ENCODE assay signal across 11 cellular contexts in the genomic region with DNA sequence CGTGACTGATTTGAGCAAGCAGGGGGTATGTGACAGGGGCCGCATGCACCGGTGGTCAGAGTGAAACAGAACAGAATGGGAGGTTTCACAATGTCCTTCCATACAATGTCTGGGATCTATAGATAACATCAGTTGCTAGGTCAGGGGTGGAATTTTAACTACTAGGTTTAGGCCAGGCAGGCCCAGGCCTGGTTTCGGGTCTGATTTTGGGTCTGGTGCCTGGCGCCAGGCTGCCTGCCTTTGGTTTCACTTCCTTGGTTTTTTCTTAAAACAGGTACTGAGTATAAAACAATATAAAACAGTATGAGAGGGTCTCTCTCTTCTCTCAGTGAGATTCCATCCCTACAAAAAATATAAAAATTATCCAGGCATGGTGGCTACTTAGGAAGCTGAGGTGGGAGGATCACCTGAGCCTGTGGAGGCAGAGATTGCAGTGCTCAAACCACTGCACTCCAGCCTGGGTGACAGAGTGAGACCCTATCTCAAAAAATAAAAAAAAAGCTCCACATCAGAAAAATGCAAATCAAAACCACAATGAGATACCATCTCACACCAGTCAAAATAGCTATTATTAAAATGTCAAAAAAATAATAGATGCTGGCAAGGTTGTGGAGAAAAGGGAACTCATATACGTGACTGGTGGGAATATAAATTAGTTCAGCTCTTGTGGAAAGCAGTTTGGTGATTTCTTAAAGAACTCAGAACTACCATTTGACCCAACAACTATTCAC. TPM values are rescaled to one million over a fixed set of nuclear protein-coding genes. Genes with fewer than 3 reads are reported as not detected.
DNase-seq lines count a peak whose midpoint lies in the region; ATAC-seq and TF ChIP-seq lines count a peak whose summit lies in the region.
"Not testable (repeated sequence)": the region's sequence is repeated elsewhere in the genome, so short reads cannot be mapped to it uniquely, and the experiment has no call there.
"Had no signal": no experiment of that assay in that cellular context is flagged by ENCODE, and none has a peak within 500 bp of the region (broad histone marks: within the 10 kb centered on the region; RNA-seq: fewer than 3 reads in every experiment).

No MANE protein-coding gene starts in this region.

- not testable (repeated sequence) for H3K27me3 ChIP-seq in SU-DHL-6 (ENCODE audit: low read length); spleen (replicated peaks in 1 of 7)

- H3K79me2 ChIP-seq in SU-DHL-6 (ENCODE audit: insufficient read depth, low read length): not testable (repeated sequence)

- ATAC-seq in GM18868 (IDR thresholded peaks at IDR 0.05; ENCODE audit: unreplicated experiment): peak; percentile 68
- ATAC-seq in GM19452 (IDR thresholded peaks at IDR 0.05; ENCODE audit: unreplicated experiment): peak; percentile 72
- ATAC-seq in HG02885 (IDR thresholded peaks at IDR 0.05; ENCODE audit: poor library complexity, unreplicated experiment): peak; percentile 51
- peak; percentile 51 for ATAC-seq in HG03439 (IDR thresholded peaks at IDR 0.05; ENCODE audit: unreplicated experiment)

- not testable (repeated sequence) for H3K36me3 ChIP-seq in SU-DHL-6 (ENCODE audit: low read length); spleen

- WGBS in spleen, 5 donors: 56 to 73% (median 67%) methylated on average over 6 of the region's 6 CpGs

- not testable (repeated sequence) for TF ChIP-seq CTCF in SU-DHL-6 (IDR thresholded peaks at IDR 0.05; ENCODE audit: insufficient read depth, low read length, poor library complexity, severe bottlenecking); spleen (IDR thresholded peaks at IDR 0.05 in 8 of 11, conservative IDR thresholded peaks at IDR 0.05 in 3 of 11)

- H3K4me3 ChIP-seq in SU-DHL-6 (ENCODE audit: insufficient read depth, low read length, poor library complexity, severe bottlenecking): peak overlapping the region; percentile 28
- not testable (repeated sequence) for H3K4me3 ChIP-seq in spleen

- DNase-seq in ELF-1 (ENCODE audit: low read depth, low spot score): peak; percentile 31
- DNase-seq in NAMALWA (ENCODE audit: low spot score): peak; percentile 72
- DNase-seq in spleen: peak; percentile 85

- H3F3A ChIP-seq in SU-DHL-6 (ENCODE audit: insufficient read depth): 0 out of 2 replicates have a peak, but pooled peaks cover 14% of the 10 kb centered on the region

- not testable (repeated sequence) for H3K9me2 ChIP-seq in SU-DHL-6 (replicated peaks; ENCODE audit: insufficient read depth, low read length)

- H3K9ac ChIP-seq in SU-DHL-6 (ENCODE audit: low read length): peak overlapping the region; percentile 46; the same call in 1 of the 2 replicates

- not testable (repeated sequence) for H3K9me3 ChIP-seq in SU-DHL-6 (ENCODE audit: insufficient read depth, low read length)
- peaks cover 0 to 14% (median 2%) of the 10 kb centered on the region in 8 donors for H3K9me3 ChIP-seq in spleen

- H2AFZ ChIP-seq in SU-DHL-6 (ENCODE audit: low read depth, low read length, severe bottlenecking): not testable (repeated sequence)

- not testable (repeated sequence) for H3K4me1 ChIP-seq in spleen

- intact Hi-C loops in spleen (cut with DNase I; ENCODE audit: low total_unique reads): not testable (repeated sequence)

- peak overlapping the region; percentile 95 for H3K27ac ChIP-seq in SU-DHL-6 (ENCODE audit: low read depth, low read length)
- peak overlapping the region in 2 of 8 donors; percentile 48 to 62 for H3K27ac ChIP-seq in spleen

- H3K4me2 ChIP-seq in SU-DHL-6 (ENCODE audit: low read depth, low read length, poor library complexity, severe bottlenecking): peak overlapping the region; percentile 59

- not testable (repeated sequence) for TF ChIP-seq POLR2A in spleen (IDR thresholded peaks at IDR 0.05)

- H4K20me1 ChIP-seq in SU-DHL-6 (ENCODE audit: low read depth, low read length): not testable (repeated sequence)

RNA-seq across cellular contexts. Expression of a gene that starts 18.6 kb away (rescaled TPM):
- not detected for total RNA-seq in spleen
- not detected for polyA plus RNA-seq in spleen
- total RNA-seq: CD8-positive, alpha-beta memory T cell; PC-3 had no signal
- polyA plus RNA-seq: A549; CD8-positive, alpha-beta memory T cell had no signal

RNA-seq across cellular contexts. Expression of a gene that starts 59.7 kb away (rescaled TPM):
- under 1 TPM in 3 of 7 donors, not detected in 4; 0.06 to 0.26 (median 0.12) TPM for total RNA-seq in spleen
- polyA plus RNA-seq in spleen: under 1 TPM in 2 of 3 donors, not detected in 1; under 0.01 to 0.03 TPM
- total RNA-seq: CD8-positive, alpha-beta memory T cell; PC-3 had no signal
- polyA plus RNA-seq: A549; CD8-positive, alpha-beta memory T cell had no signal

Comparison
In these comparisons a context has a peak if more than half of its experiments do, and no peak if none do; other contexts are left out.
1. DNase-seq: peak in every context shown above with its lines; median percentile 85 in spleen; 72 in NAMALWA; 31 in ELF-1.